9 cellular contexts compared by ENCODE assay signal in genomic region chr16:89026121-89026612, GRCh38. TPM values are rescaled to one million over a fixed set of nuclear protein-coding genes. Genes with fewer than 3 reads are reported as not detected.
DNase-seq lines count a peak whose midpoint lies in the region; ATAC-seq and TF ChIP-seq lines count a peak whose summit lies in the region.
"Had no signal": no experiment of that assay in that cellular context is flagged by ENCODE, and none has a peak within 500 bp of the region (broad histone marks: within the 10 kb centered on the region; RNA-seq: fewer than 3 reads in every experiment).

No MANE protein-coding gene starts in this region.

- H3K4me1 ChIP-seq in RWPE2 (ENCODE audit: insufficient read depth, poor library complexity, severe bottlenecking) (no peaks in the 10 kb centered on the region), upper lobe of right lung (no peaks in the 10 kb centered on the region)

- H3K4me3 ChIP-seq in RWPE2 (ENCODE audit: severe bottlenecking), result no peak overlapping the region
- no peak overlapping the region for H3K4me3 ChIP-seq in choroid plexus epithelial cell (ENCODE audit: low read depth, low read length)
- no peak overlapping the region for H3K4me3 ChIP-seq in upper lobe of right lung
- H3K4me3 ChIP-seq: BLaER1 had no signal

- intact Hi-C loops in upper lobe of right lung (cut with DNase I), result no loop called here

- peak; percentile 55 for DNase-seq in stimulated activated naive CD4-positive, alpha-beta T cell treated with Interleukin-2 at 50 U/mL for 16 hours (lab: John Stamatoyannopoulos, UW)
- DNase-seq in stimulated activated naive CD4-positive, alpha-beta T cell (lab: John Stamatoyannopoulos, UW), result no peak
- peak; percentile 3 for DNase-seq in RWPE2 (ENCODE audit: low spot score)
- peak; percentile 5 for DNase-seq in choroid plexus epithelial cell (ENCODE audit: low read depth)
- peak; percentile 1 for DNase-seq in upper lobe of right lung
- no peak for DNase-seq in omental fat pad (ENCODE audit: low spot score)
- no peak for DNase-seq in NCI-H82 (lab: John Stamatoyannopoulos, UW)

- TF ChIP-seq CTCF in RWPE2 (IDR thresholded peaks at IDR 0.05; ENCODE audit: poor library complexity, severe bottlenecking), result no peak
- no peak for TF ChIP-seq CTCF in choroid plexus epithelial cell (conservative IDR thresholded peaks at IDR 0.05; ENCODE audit: low read depth, low read length)
- TF ChIP-seq CTCF in upper lobe of right lung (IDR thresholded peaks at IDR 0.05), result no peak
- no peak for TF ChIP-seq CTCF in omental fat pad (IDR thresholded peaks at IDR 0.05)

- H3K9me3 ChIP-seq in RWPE2 (ENCODE audit: severe bottlenecking) (no peaks in the 10 kb centered on the region), upper lobe of right lung (peaks cover 5% of the 10 kb centered on the region)

- ATAC-seq in RWPE2 (ENCODE audit: low read depth) (no peak), upper lobe of right lung (no peak), omental fat pad (ENCODE audit: low FRiP score) (no peak), GM21737 (IDR thresholded peaks at IDR 0.05; ENCODE audit: unreplicated experiment) (no peak)

- H3K27ac ChIP-seq in RWPE2 (ENCODE audit: poor library complexity, severe bottlenecking) (no peak overlapping the region), upper lobe of right lung (no peak overlapping the region)
- H3K27ac ChIP-seq: BLaER1 had no signal

- H3K36me3 ChIP-seq in RWPE2 (ENCODE audit: low read depth) (no peaks in the 10 kb centered on the region), upper lobe of right lung (no peaks in the 10 kb centered on the region)
- H3K36me3 ChIP-seq: BLaER1 had no signal

- H3K27me3 ChIP-seq in RWPE2 (ENCODE audit: insufficient read depth, poor library complexity, severe bottlenecking) (peaks cover 32% of the 10 kb centered on the region), upper lobe of right lung (peaks cover 11% of the 10 kb centered on the region)
- H3K27me3 ChIP-seq: BLaER1 had no signal

RNA-seq across cellular contexts. Expression of gene CBFA2T3, which starts 49.2 kb away (rescaled TPM):
- 19.0 TPM for total RNA-seq in upper lobe of right lung
- total RNA-seq in omental fat pad, result 10 to 100 TPM in 1 of 4 donors, 1 to 10 TPM in 2, under 1 TPM in 1; 0.84 to 12.6 (median 1.4) TPM

Comparison
In these comparisons a context has a peak if more than half of its experiments do, and no peak if none do; other contexts are left out.
1. DNase-seq: peak in stimulated activated naive CD4-positive, alpha-beta T cell treated with Interleukin-2 at 50 U/mL for 16 hours (single experiment), RWPE2 (single experiment), choroid plexus epithelial cell (single experiment) and upper lobe of right lung (single experiment); none in stimulated activated naive CD4-positive, alpha-beta T cell (0 of 6), omental fat pad (single experiment) and NCI-H82 (single experiment).